Comparison of ENCODE assay signal across 8 cellular contexts in the genomic region with DNA sequence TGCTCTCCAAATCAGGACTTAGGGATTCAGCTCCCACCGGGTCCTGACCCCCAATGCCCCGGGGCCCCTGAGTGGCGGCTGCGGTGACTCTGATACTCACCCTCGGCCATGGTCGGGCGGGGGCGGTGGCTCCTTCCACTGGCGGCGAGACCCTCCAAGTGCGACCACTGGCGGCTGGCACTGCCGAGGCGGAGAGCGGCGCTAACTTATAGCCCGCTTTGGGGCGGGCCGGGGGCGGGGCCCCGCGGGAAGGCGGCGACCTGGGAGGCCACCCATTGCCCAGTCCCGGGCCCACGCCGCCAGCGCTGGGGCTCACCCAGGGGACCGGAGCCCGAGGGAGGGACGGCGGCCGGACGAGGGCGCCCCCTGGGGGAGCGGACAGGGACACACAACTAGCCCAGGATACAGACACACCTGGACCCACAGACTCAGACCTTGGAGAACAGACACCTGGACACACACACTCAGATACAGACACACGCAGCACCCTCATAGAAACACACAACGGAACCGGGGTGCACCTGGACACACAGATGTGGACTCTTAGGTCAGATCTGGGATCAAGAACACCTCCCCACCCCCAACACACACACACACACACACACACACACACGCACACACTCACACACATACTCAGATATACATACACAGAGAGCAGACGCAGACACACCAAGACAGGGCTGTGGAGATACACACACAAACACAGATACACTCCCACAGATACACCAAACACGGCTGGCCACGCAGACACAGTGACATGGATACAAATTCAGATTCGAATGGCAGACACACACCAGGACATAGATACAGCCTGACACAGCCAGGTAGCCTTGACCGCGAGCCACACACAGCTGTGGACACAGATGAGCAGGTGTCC. TPM values are rescaled to one million over a fixed set of nuclear protein-coding genes. Genes with fewer than 3 reads are reported as not detected.
A peak's percentile ranks its signal among the peaks of the same experiment; 100 is the strongest.
DNase-seq lines count a peak whose midpoint lies in the region; ATAC-seq and TF ChIP-seq lines count a peak whose summit lies in the region.

Gene TGM2 (minus strand): TSS at position 182 of the 877 bp plus-strand sequence. CDS start 72 bp downstream, at position 110.

- H3K4me3 ChIP-seq in SJSA1: peak within 1 kb of the TSS; percentile 45
- H3K4me3 ChIP-seq in adrenal gland: peak within 1 kb of the TSS in 2 of 4 donors; percentile 45 to 72
- peak within 1 kb of the TSS; percentile 81 for H3K4me3 ChIP-seq in left ventricle myocardium inferior

- DNase-seq in AG08395 (ENCODE audit: low spot score): peak; percentile 71
- peak; percentile 96 for DNase-seq in HT-29 (ENCODE audit: low spot score)
- DNase-seq in SJSA1 (ENCODE audit: low read depth in 1 of 2, low spot score in 2 of 2): peak; percentile 83 to 89
- DNase-seq in adrenal gland: peak; percentile 78 to 88 (median 85)
- peak; percentile 86 for DNase-seq in left ventricle myocardium inferior
- DNase-seq in renal cortical epithelial cell (ENCODE audit: low read depth): peak; percentile 58
- DNase-seq in NCI-H1694 (lab: John Stamatoyannopoulos, UW): no peak

- TF ChIP-seq POLR2A in adrenal gland (IDR thresholded peaks at IDR 0.05): peak in 1 of 2 donors; percentile 27

- no peak within 1 kb of the TSS; the same call in 1 of the 2 replicates for H3K27ac ChIP-seq in SJSA1
- peak within 1 kb of the TSS in 3 of 5 donors; percentile 19 to 89 (median 60) for H3K27ac ChIP-seq in adrenal gland
- H3K27ac ChIP-seq in left ventricle myocardium inferior (replicated peaks): peak within 1 kb of the TSS; percentile 93

- ATAC-seq in GM18907 (IDR thresholded peaks at IDR 0.05; ENCODE audit: unreplicated experiment): peak; percentile 76

- 9 to 28% (median 12%) methylated on average over 10 to 46 of the region's 46 CpGs for WGBS in adrenal gland, 4 donors

- H3K9me3 ChIP-seq in SJSA1 (replicated peaks) (no peaks in the 10 kb centered on the region), adrenal gland (replicated peaks in 1 of 3) (no peaks in the 10 kb centered on the region), left ventricle myocardium inferior (replicated peaks) (no peaks in the 10 kb centered on the region)

- H3K27me3 ChIP-seq in SJSA1 (replicated peaks) (no peaks in the 10 kb centered on the region), adrenal gland (no peaks in the 10 kb centered on the region), left ventricle myocardium inferior (ENCODE audit: low read depth) (no peaks in the 10 kb centered on the region)

- intact Hi-C loops in adrenal gland (cut with DNase I): loop anchor here (5.0 kb wide), 3 partner anchors 57 to 108 kb away; no protein-coding TSS in a partner anchor
- intact Hi-C loops in left ventricle myocardium inferior (cut with micrococcal nuclease): loop anchor here (5.0 kb wide), 2 partner anchors 93 to 108 kb away; no protein-coding TSS in a partner anchor

- H3K36me3 ChIP-seq in SJSA1 (peaks cover 8% of the 10 kb centered on the region), adrenal gland (replicated peaks in 1 of 2) (peaks cover 0 to under 1% of the 10 kb centered on the region in 2 donors), left ventricle myocardium inferior (peaks cover 12% of the 10 kb centered on the region)

- TF ChIP-seq CTCF in adrenal gland (IDR thresholded peaks at IDR 0.05) (peak; percentile 59 to 96 (median 91)), left ventricle myocardium inferior (IDR thresholded peaks at IDR 0.05; ENCODE audit: borderline replicate concordance) (peak; percentile 91)

- peaks cover 29% of the 10 kb centered on the region for H3K4me1 ChIP-seq in SJSA1 (replicated peaks)
- peaks cover 17 to 18% of the 10 kb centered on the region in 2 donors for H3K4me1 ChIP-seq in adrenal gland (replicated peaks in 1 of 2)
- H3K4me1 ChIP-seq in left ventricle myocardium inferior: peaks cover 66% of the 10 kb centered on the region

RNA-seq across cellular contexts. Expression of gene TGM2, which starts in this region (rescaled TPM):
- 253 and 254 TPM in 2 replicates for total RNA-seq in HT-29 (2014; rRNA removed; shearing (Covaris generic))
- total RNA-seq in SJSA1 (2014; rRNA removed; shearing (Covaris generic)): 32.2 and 34.9 TPM in 2 replicates
- total RNA-seq in adrenal gland (100 to 1,000 TPM in 6 of 8 donors, 10 to 100 TPM in 2; 41.9 to 262 (median 149) TPM), left ventricle myocardium inferior (846 TPM), renal cortical epithelial cell (141 and 245 TPM in 2 replicates)
- polyA plus RNA-seq in adrenal gland: 10 to 100 TPM; 32.1 to 60.8 (median 46.9) TPM
